ENCODE assay signal across 1 cellular context in the genomic region with DNA sequence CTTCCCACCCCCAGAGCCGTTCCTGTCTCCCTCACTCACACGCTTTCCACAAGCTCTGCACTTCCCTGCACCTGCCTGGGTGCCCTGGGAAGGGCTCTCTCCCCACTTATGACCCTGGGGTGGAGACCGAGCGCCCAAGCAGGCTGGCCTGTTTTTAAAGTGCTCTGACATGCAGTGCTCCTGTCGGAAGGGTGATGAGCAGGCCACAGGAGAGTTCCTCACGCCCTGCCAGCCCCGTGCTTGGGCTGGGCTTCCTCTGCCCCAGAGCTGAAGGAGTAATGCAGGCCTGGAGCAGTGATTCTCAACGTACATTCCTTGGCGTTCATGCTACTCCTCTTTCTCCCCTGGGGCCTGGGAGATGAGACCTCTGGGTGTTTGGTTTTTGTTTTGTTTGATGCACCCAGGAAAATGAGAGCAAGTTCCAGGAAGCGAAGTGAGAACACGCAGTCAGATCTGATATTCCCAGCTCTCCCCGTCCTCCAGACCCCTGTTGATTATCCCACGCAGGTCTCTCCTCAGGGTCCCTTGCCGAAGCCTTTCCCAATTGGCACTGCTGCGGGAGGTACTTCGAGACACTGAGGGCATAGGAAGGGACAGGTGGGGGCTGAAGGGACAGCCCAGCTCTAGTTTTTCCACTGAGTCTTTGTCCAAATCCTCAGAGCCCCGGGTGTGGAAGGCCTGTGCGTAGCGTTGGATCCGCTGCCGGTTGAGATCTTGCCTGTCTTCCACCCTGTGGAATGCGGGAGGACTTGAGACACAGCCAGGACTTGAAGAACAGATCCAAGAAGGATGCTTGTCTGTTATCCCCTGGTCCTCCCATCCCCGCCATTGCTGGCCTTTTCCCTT.
TF ChIP-seq lines count a peak whose summit lies in the region.

No MANE protein-coding gene starts in this region.

TF ChIP-seq in GM23338, 12 proteins besides CTCF, POLR2A, EP300 and RAD21 (continued from another document):
- TF ChIP-seq ZNF462 (CRISPR knock-in tag; IDR thresholded peaks at IDR 0.05) (no peak), STAT1 (IDR thresholded peaks at IDR 0.05; ENCODE audit: unreplicated experiment) (no peak), POLR2AphosphoS5 (IDR thresholded peaks at IDR 0.05; ENCODE audit: low read depth) (no peak), NANOG (IDR thresholded peaks at IDR 0.05; ENCODE audit: borderline replicate concordance) (no peak), REST (IDR thresholded peaks at IDR 0.05; ENCODE audit: unreplicated experiment) (no peak), ZNF114 (CRISPR knock-in tag; IDR thresholded peaks at IDR 0.05) (no peak)
- TF ChIP-seq, protein P1, sequence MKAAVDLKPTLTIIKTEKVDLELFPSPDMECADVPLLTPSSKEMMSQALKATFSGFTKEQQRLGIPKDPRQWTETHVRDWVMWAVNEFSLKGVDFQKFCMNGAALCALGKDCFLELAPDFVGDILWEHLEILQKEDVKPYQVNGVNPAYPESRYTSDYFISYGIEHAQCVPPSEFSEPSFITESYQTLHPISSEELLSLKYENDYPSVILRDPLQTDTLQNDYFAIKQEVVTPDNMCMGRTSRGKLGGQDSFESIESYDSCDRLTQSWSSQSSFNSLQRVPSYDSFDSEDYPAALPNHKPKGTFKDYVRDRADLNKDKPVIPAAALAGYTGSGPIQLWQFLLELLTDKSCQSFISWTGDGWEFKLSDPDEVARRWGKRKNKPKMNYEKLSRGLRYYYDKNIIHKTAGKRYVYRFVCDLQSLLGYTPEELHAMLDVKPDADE (IDR thresholded peaks at IDR 0.05) = no peak
TF ChIP-seq in GM23338: peak in this region for 0.
